34 cellular contexts compared by ENCODE assay signal in the genomic region with DNA sequence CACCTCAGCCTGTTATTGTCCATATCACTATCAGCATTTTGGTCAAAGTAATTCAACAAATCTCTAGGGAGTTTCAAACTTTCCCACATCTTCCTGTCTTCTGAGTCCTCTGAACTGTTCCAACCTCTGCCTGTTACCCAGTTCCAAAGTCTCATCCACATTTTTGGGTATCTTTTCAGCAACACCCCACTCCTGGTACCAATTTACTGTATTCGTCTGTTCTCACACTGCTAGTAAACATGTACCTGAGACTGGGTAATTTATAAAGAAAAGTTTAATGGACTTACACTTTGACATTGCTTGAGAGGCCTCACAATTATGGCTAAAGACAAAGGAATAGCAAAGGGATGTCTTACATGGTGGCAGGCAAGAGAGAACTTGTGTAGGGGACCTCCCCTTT.
"Had no signal": no experiment of that assay in that cellular context is flagged by ENCODE, and none has a peak within 500 bp of the region (broad histone marks: within the 10 kb centered on the region; RNA-seq: fewer than 3 reads in every experiment).

No MANE protein-coding gene starts in this region.

- H3K27me3 ChIP-seq: MG63 had no signal

- DNase-seq: Karpas-422, Kasumi-1, MG63, MM.1S, MV-4-11, NCI-H1048, NCI-H1092, NCI-H1092 treated with DMSO at 0.1 percent for 48 hours, NCI-H1105, NCI-H1105 treated with DMSO at 0.1 percent for 48 hours, NCI-H1417, NCI-H1417 treated with DMSO at 0.1 percent for 48 hours, NCI-H1436, NCI-H1436 treated with DMSO at 0.1 percent for 48 hours, NCI-H146, NCI-H1694, NCI-H1694 treated with DMSO at 0.1 percent for 48 hours, NCI-H187, NCI-H187 treated with DMSO at 0.1 percent for 48 hours, NCI-H1930, NCI-H2029, NCI-H2029 treated with DMSO at 0.1 percent for 48 hours, NCI-H2081, NCI-H2081 treated with DMSO at 0.1 percent for 48 hours, NCI-H2107, NCI-H2171, NCI-H2171 treated with DMSO at 0.1 percent for 48 hours, NCI-H2227 treated with DMSO at 0.1 percent for 48 hours, NCI-H226, NCI-H345, NCI-H446, NCI-H446 treated with DMSO at 0.1 percent for 48 hours, NCI-H510A, NCI-H510A treated with DMSO at 0.1 percent for 48 hours had no signal

- H3K4me3 ChIP-seq: MG63 had no signal

- H3K36me3 ChIP-seq: MG63 had no signal
